8 cellular contexts compared by ENCODE assay signal in the genomic region with DNA sequence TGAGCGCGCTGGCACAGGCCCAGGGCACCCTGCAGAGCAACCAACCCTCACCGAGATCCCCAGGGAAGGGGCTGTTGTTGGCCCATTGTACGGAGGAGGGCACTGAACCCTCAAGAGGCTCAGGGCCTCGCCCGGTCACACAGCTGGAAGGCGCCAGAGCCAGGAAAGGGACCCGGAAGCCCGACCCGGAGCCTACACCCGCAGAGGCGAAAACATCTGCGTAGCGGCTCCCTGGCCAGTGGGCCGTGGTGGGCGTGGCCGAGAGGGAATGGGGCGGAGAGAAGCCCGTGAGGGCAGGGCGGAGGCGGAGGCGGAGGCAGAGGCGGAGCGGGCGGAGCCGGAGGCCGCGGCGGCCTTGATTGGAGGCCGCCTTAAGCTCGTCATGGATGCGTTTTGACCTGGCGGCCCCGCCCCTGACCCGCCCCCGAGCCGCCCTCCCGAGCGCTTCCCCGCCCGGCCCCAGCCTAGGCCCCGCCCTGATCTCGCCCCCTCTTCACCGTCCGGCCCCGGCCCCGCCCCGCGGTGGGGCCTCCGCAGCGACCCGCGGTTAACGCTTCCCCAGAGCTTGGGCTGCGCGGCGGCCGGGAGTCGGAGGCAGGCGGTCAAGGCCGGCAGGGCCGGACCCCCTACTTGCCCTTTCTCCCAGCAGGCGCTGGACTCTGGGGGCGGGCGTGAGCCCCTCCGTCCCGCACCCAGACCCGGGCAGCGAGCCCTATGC. TPM values are rescaled to one million over a fixed set of nuclear protein-coding genes. Genes with fewer than 3 reads are reported as not detected.
DNase-seq lines count a peak whose midpoint lies in the region; ATAC-seq and TF ChIP-seq lines count a peak whose summit lies in the region.

No MANE protein-coding gene starts in this region.

- H3K27ac ChIP-seq in caudate nucleus (ENCODE audit: low read depth, low read length), result peak overlapping the region; percentile 90

- H3K36me3 Mint-ChIP-seq in activated B cell treated with CpG ODN at 0.5 μM for 24 hours (ENCODE audit: low read depth), result peaks cover 13% of the 10 kb centered on the region

- H3K4me3 Mint-ChIP-seq in activated B cell treated with CpG ODN at 0.5 μM for 24 hours, result peak overlapping the region; percentile 82

- in situ Hi-C loops in GM18951 (cut with MboI; ENCODE audit: low sequenced_read_pairs, unreplicated experiment), result loop anchor here (25.0 kb wide), 1 partner anchor 132 kb away; no protein-coding TSS in a partner anchor

- TF ChIP-seq CTCF in activated B cell treated with CpG ODN at 0.5 μM for 24 hours (IDR thresholded peaks at IDR 0.05), result no peak

- peak; percentile 75 for TF ChIP-seq POLR2A in GM18951 (IDR thresholded peaks at IDR 0.05; ENCODE audit: extremely low read depth, insufficient read depth, insufficient read length)

- no peaks in the 10 kb centered on the region for H3K27me3 Mint-ChIP-seq in activated B cell treated with CpG ODN at 0.5 μM for 24 hours

- DNase-seq in AG08396 (ENCODE audit: low spot score) (peak; percentile 97), NCI-H2227 (lab: John Stamatoyannopoulos, UW; ENCODE audit: unreplicated experiment) (peak; percentile 98), activated B cell treated with CpG ODN at 0.5 μM for 24 hours (peak; percentile 99), caudate nucleus (lab: John Stamatoyannopoulos, UW) (peak in 60 of 61 donors; percentile 34 to 97 (median 92)), islet precursor cell (peak; percentile 98)
- peak; percentile 81 to 92 for DNase-seq in stimulated activated CD4-positive, alpha-beta T cell treated with anti-CD3 and anti-CD28 coated beads, Interleukin-12 subunit alpha, Interleukin-12 subunit beta, amount 100 ng/mL, for 24 hours (ENCODE audit: low read depth in 2 of 2)

- no peaks in the 10 kb centered on the region for H3K9me3 Mint-ChIP-seq in activated B cell treated with CpG ODN at 0.5 μM for 24 hours

- intact Hi-C loops in activated B cell treated with CpG ODN at 0.5 μM for 24 hours (cut with micrococcal nuclease), result loop anchor here (1.0 to 5.0 kb wide), 8 partner anchors 17 to 672 kb away; partner anchors contain the start of genes ADRM1, LSM14B, OSBPL2 and SLCO4A1

- POLR2A ChIA-PET in activated B cell treated with CpG ODN at 0.5 μM for 24 hours (lab: Charles Lee), result interaction anchor here (0.6 to 5.0 kb wide), 32 partner anchors 8 to 672 kb away, joined by 3 to 56 read pairs (median 4); partner anchors contain the start of genes ADRM1, COL9A3, LSM14B and OGFR

- H3K27ac Mint-ChIP-seq in activated B cell treated with CpG ODN at 0.5 μM for 24 hours, result peak overlapping the region; percentile 92

- CTCF ChIA-PET in activated B cell treated with CpG ODN at 0.5 μM for 24 hours (lab: Charles Lee), result interaction anchor here (0.9 to 1.7 kb wide), 5 partner anchors 10 to 384 kb away, joined by 3 to 7 read pairs (median 3); partner anchors contain the start of gene OGFR

- ATAC-seq in HG03159 (IDR thresholded peaks at IDR 0.05; ENCODE audit: unreplicated experiment) (peak; percentile 70), activated B cell treated with CpG ODN at 0.5 μM for 24 hours (ENCODE audit: low read depth) (peak; percentile 83)

- H3K4me1 Mint-ChIP-seq in activated B cell treated with CpG ODN at 0.5 μM for 24 hours, result peaks cover 44% of the 10 kb centered on the region

RNA-seq across cellular contexts. Expression of gene MRGBP, which starts 2.1 kb away (rescaled TPM):
- 9.8 and 10.7 TPM in 2 replicates for total RNA-seq in activated B cell treated with CpG ODN at 0.5 μM for 24 hours

RNA-seq across cellular contexts. Expression of gene OGFR, which starts 10.5 kb away (rescaled TPM):
- total RNA-seq in activated B cell treated with CpG ODN at 0.5 μM for 24 hours, result 74.6 and 78.9 TPM in 2 replicates

RNA-seq across cellular contexts. Expression of gene COL9A3, which starts 22.7 kb away (rescaled TPM):
- 33.2 and 37.6 TPM in 2 replicates for total RNA-seq in activated B cell treated with CpG ODN at 0.5 μM for 24 hours

Comparison
In these comparisons a context has a peak if more than half of its experiments do, and no peak if none do; other contexts are left out.
1. Peak in every context shown above with its lines: DNase-seq, ATAC-seq and H3K27ac ChIP-seq.